1 cellular context compared by ENCODE assay signal in the genomic region with DNA sequence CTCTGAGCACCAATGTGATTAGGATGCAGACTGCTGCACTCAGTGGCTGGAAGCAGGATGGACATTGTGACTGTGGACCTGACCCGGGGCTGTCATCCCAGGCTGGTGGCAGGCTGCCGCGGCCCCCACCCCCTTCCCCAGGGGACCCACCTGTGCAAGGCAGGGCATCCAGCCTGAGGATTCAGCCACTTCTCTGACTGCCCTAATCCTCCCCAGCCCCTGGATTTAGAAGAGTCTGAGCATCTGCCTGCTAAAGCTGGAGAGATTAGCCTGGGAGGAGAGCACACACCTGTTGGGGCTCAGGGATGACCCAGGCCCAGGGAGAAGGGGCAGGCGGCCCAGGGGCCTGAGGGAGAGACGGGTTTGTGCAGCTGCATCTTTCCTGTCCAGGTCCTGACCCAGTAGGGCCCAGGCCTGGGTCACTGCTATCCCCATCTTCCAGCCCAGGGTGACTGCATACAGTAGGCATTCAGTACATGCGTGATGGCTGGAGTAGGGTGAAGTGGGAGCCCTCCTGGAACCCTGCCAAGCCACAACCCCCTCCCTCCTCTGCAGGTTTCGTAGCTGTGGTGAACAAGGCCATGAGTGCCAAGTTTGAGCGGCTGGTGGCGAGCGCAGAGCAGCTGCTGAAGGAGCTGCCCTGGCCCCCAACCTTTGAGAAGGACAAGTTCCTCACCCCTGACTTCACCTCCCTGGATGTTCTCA.
TF ChIP-seq lines count a peak whose summit lies in the region.

No MANE protein-coding gene starts in this region.

TF ChIP-seq in WTC11, 78 proteins besides CTCF, POLR2A, EP300 and RAD21:
- no peak for TF ChIP-seq ZMAT4 (CRISPR knock-in tag; IDR thresholded peaks at IDR 0.05)
- no peak for TF ChIP-seq ZNF425 (CRISPR knock-in tag; conservative IDR thresholded peaks at IDR 0.05)
- TF ChIP-seq AR (CRISPR knock-in tag; IDR thresholded peaks at IDR 0.05) = no peak
- no peak for TF ChIP-seq TEAD1 (CRISPR knock-in tag; IDR thresholded peaks at IDR 0.05)
- TF ChIP-seq EMX1 (CRISPR knock-in tag; IDR thresholded peaks at IDR 0.05) = no peak
- TF ChIP-seq KAT7 (CRISPR knock-in tag; IDR thresholded peaks at IDR 0.05; ENCODE audit: borderline replicate concordance) = no peak
- TF ChIP-seq, protein P1, sequence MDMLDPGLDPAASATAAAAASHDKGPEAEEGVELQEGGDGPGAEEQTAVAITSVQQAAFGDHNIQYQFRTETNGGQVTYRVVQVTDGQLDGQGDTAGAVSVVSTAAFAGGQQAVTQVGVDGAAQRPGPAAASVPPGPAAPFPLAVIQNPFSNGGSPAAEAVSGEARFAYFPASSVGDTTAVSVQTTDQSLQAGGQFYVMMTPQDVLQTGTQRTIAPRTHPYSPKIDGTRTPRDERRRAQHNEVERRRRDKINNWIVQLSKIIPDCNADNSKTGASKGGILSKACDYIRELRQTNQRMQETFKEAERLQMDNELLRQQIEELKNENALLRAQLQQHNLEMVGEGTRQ (CRISPR knock-in tag; IDR thresholded peaks at IDR 0.05) = no peak
- TF ChIP-seq, protein P2, sequence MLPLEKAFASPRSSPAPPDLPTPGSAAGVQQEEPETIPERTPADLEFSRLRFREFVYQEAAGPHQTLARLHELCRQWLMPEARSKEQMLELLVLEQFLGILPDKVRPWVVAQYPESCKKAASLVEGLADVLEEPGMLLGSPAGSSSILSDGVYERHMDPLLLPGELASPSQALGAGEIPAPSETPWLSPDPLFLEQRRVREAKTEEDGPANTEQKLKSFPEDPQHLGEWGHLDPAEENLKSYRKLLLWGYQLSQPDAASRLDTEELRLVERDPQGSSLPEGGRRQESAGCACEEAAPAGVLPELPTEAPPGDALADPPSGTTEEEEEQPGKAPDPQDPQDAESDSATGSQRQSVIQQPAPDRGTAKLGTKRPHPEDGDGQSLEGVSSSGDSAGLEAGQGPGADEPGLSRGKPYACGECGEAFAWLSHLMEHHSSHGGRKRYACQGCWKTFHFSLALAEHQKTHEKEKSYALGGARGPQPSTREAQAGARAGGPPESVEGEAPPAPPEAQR (CRISPR knock-in tag; IDR thresholded peaks at IDR 0.05) = no peak
- TF ChIP-seq ZNF232 (CRISPR knock-in tag; IDR thresholded peaks at IDR 0.05) = no peak
- TF ChIP-seq MYBL2 (CRISPR knock-in tag; IDR thresholded peaks at IDR 0.05) = no peak
TF ChIP-seq in WTC11: peak in this region for 0.
